ENCODE assay signal across 16 cellular contexts in the genomic region with DNA sequence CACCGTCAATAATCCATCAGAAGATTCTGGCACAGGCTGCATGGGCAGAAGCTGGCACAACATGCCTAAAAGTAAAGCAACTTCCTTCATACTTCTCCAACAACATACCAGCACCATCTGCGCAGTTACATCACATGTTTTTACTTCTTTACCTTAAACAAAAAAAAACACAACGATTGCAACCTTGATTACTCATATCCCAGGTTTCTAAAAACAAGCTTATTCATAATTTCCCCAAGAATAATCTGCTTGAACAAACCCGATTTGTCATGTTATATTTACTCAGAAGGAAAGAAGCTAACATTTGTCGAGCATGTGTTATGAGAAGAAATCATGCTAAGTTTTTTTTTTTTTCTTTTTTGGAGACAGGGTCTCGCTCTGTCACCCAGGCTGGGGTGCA. TPM values are rescaled to one million over a fixed set of nuclear protein-coding genes. Genes with fewer than 3 reads are reported as not detected.
A peak's percentile ranks its signal among the peaks of the same experiment; 100 is the strongest.
DNase-seq lines count a peak whose midpoint lies in the region; ATAC-seq, FAIRE-seq and TF ChIP-seq lines count a peak whose summit lies in the region.
"Had no signal": no experiment of that assay in that cellular context is flagged by ENCODE, and none has a peak within 500 bp of the region (broad histone marks: within the 10 kb centered on the region; RNA-seq: fewer than 3 reads in every experiment).

No MANE protein-coding gene starts in this region.

- no peaks in the 10 kb centered on the region for H3K9me2 ChIP-seq in OCI-LY7 (ENCODE audit: insufficient read depth, low read length)

- POLR2A ChIA-PET in OCI-LY7 (lab: Charles Lee) = interaction anchor here (0.9 kb wide), 2 partner anchors 10 to 799 kb away, joined by 3 to 4 read pairs; no protein-coding TSS in a partner anchor

- DNase-seq in choroid plexus epithelial cell (ENCODE audit: low read depth) (peak; percentile 11), osteoblast (ENCODE audit: insufficient read length, low spot score, missing footprints) (peak; percentile 41), superior temporal gyrus (ENCODE audit: extremely low spot score) (no peak), urothelium cell line (ENCODE audit: low spot score) (no peak), OCI-LY7 (ENCODE audit: low spot score) (no peak)
- DNase-seq: activated naive CD4-positive, alpha-beta T cell treated with anti-CD3 and anti-CD28 coated beads, Interleukin-2, amount 50 U/mL, for 16 hours; NCI-H1694 treated with DMSO at 0.1 percent for 48 hours; NCI-H526; pancreas; Right ventricle myocardium superior had no signal

- H3K27ac ChIP-seq in ACC112 (ENCODE audit: low read depth, low read length) = peak overlapping the region; percentile 99
- H3K27ac ChIP-seq in osteoblast (ENCODE audit: low read depth, low read length) = peak overlapping the region; percentile 79
- H3K27ac ChIP-seq in OCI-LY7 (ENCODE audit: low read depth, low read length, poor library complexity, severe bottlenecking) = no peak overlapping the region
- H3K27ac ChIP-seq: KMS-11 had no signal

- FAIRE-seq in urothelium cell line (lab: Jason Lieb, UNC) = no peak
- FAIRE-seq: GM12892 had no signal

- H3K4me3 ChIP-seq in ACC112 (ENCODE audit: low read depth, low read length) = no peak overlapping the region
- H3K4me3 ChIP-seq in choroid plexus epithelial cell (ENCODE audit: low read depth, low read length) = no peak overlapping the region
- H3K4me3 ChIP-seq in osteoblast (ENCODE audit: insufficient read depth, low read length) = no peak overlapping the region
- no peak overlapping the region for H3K4me3 ChIP-seq in OCI-LY7 (ENCODE audit: low read depth, low read length, poor library complexity, severe bottlenecking)
- H3K4me3 ChIP-seq: BLaER1 treated with 17β-estradiol and CSF1 and Interleukin-3, amounts not matched to agents 10 nM and 100 nM; pancreas had no signal

- TF ChIP-seq CTCF in choroid plexus epithelial cell (conservative IDR thresholded peaks at IDR 0.05; ENCODE audit: low read depth, low read length) (no peak), osteoblast (IDR thresholded peaks at IDR 0.05; ENCODE audit: extremely low read depth, low read depth, low read length) (no peak), OCI-LY7 (conservative IDR thresholded peaks at IDR 0.05; ENCODE audit: low read length) (no peak)

- peak; percentile 50 for ATAC-seq in HG02610 (IDR thresholded peaks at IDR 0.05; ENCODE audit: unreplicated experiment)
- no peak for ATAC-seq in HG02642 (IDR thresholded peaks at IDR 0.05; ENCODE audit: poor library complexity, unreplicated experiment)

- H2AFZ ChIP-seq in ACC112 (ENCODE audit: low read length, unreplicated experiment) (no peak overlapping the region), osteoblast (ENCODE audit: low read length) (no peak overlapping the region), OCI-LY7 (ENCODE audit: low read length) (no peak overlapping the region)

- intact Hi-C loops in OCI-LY7 (cut with micrococcal nuclease; ENCODE audit: unreplicated experiment) = loop anchor here (5.0 kb wide), 2 partner anchors 49 to 594 kb away; no protein-coding TSS in a partner anchor

- no peaks in the 10 kb centered on the region for H3K9me3 ChIP-seq in osteoblast (ENCODE audit: low read depth, low read length)
- no peaks in the 10 kb centered on the region for H3K9me3 ChIP-seq in OCI-LY7 (ENCODE audit: low read length)
- H3K9me3 ChIP-seq: BLaER1 treated with 17β-estradiol and CSF1 and Interleukin-3, amounts not matched to agents 10 nM and 100 nM; pancreas had no signal

- H3K27me3 ChIP-seq in ACC112 (ENCODE audit: insufficient read depth, low read length) (no peaks in the 10 kb centered on the region), osteoblast (ENCODE audit: insufficient read depth, low read length) (no peaks in the 10 kb centered on the region)
- H3K27me3 ChIP-seq: BLaER1 treated with 17β-estradiol and CSF1 and Interleukin-3, amounts not matched to agents 10 nM and 100 nM; pancreas had no signal

- peaks cover 32% of the 10 kb centered on the region for H3K4me1 ChIP-seq in ACC112 (ENCODE audit: control insufficient read depth, insufficient read depth, low read length, unreplicated experiment)
- peaks cover 29% of the 10 kb centered on the region for H3K4me1 ChIP-seq in osteoblast (ENCODE audit: insufficient read depth, low read length)
- H3K4me1 ChIP-seq in OCI-LY7 (ENCODE audit: insufficient read depth, low read length, poor library complexity, severe bottlenecking) = no peaks in the 10 kb centered on the region

- no TSS peak for BruUV-seq in OCI-LY7 (replicated peaks; lab: Mats Ljungman, UMichigan)

- H3K36me3 ChIP-seq in ACC112 (ENCODE audit: insufficient read depth, low read length) (peaks cover 6% of the 10 kb centered on the region; the same call in 1 of the 2 replicates), osteoblast (ENCODE audit: insufficient read depth, low read length) (peaks cover 11% of the 10 kb centered on the region), OCI-LY7 (ENCODE audit: insufficient read depth, low read length) (peaks cover 28% of the 10 kb centered on the region)
- H3K36me3 ChIP-seq: pancreas had no signal

- H4K20me1 ChIP-seq in osteoblast (ENCODE audit: insufficient read depth, low read length) = no peaks in the 10 kb centered on the region
- H4K20me1 ChIP-seq in OCI-LY7 (ENCODE audit: insufficient read depth, low read length) = no peaks in the 10 kb centered on the region
- H4K20me1 ChIP-seq: BLaER1 treated with 17β-estradiol and CSF1 and Interleukin-3, amounts not matched to agents 10 nM and 100 nM had no signal

- CTCF ChIA-PET in OCI-LY7 (lab: Charles Lee; ENCODE audit: unreplicated experiment) = no interaction called here

- H3K4me2 ChIP-seq in osteoblast (ENCODE audit: insufficient read depth, low read length) = no peak overlapping the region
- no peak overlapping the region for H3K4me2 ChIP-seq in OCI-LY7 (ENCODE audit: low read length)

- H3K79me2 ChIP-seq in ACC112 (ENCODE audit: control insufficient read depth, insufficient read depth, low read length, unreplicated experiment) (no peaks in the 10 kb centered on the region), osteoblast (ENCODE audit: insufficient read depth, low read length) (no peaks in the 10 kb centered on the region), OCI-LY7 (ENCODE audit: insufficient read depth, low read depth, low read length) (no peaks in the 10 kb centered on the region)

RNA-seq across cellular contexts. Expression of gene THADA, which starts 54.7 kb away (rescaled TPM):
- total RNA-seq in osteoblast = 38.0 and 39.4 TPM in 2 replicates
- 31.2 and 32.0 TPM in 2 replicates for total RNA-seq in OCI-LY7 (2014; rRNA removed; shearing (Covaris generic))
- total RNA-seq in OCI-LY7 (2022) = 30.1 and 32.3 TPM in 2 replicates

Comparison
In these comparisons a context has a peak if more than half of its experiments do, and no peak if none do; other contexts are left out.
1. DNase-seq: peak in choroid plexus epithelial cell (single experiment) and osteoblast (single experiment); none in superior temporal gyrus (single experiment), urothelium cell line (single experiment) and OCI-LY7 (single experiment).